ENCODE assay signal across 2 cellular contexts in genomic region chr2:191143791-191144190, GRCh38.
TF ChIP-seq lines count a peak whose summit lies in the region.

No MANE protein-coding gene starts in this region.

TF ChIP-seq in A549, 52 proteins besides CTCF, POLR2A, EP300 and RAD21:
- TF ChIP-seq MAFK (IDR thresholded peaks at IDR 0.05; ENCODE audit: partially characterized antibody), result peak; percentile 62
- TF ChIP-seq PHF8 (IDR thresholded peaks at IDR 0.05; ENCODE audit: borderline replicate concordance, low read depth), result no peak

TF ChIP-seq in H1, 55 proteins besides CTCF, POLR2A, EP300 and RAD21:
- TF ChIP-seq BCL11A (IDR thresholded peaks at IDR 0.05; ENCODE audit: low read depth in 2 of 2, low read length in 2 of 2) (no peak), BRCA1 (IDR thresholded peaks at IDR 0.05; ENCODE audit: low read depth, low read length) (no peak), SUZ12 (IDR thresholded peaks at IDR 0.05; ENCODE audit: low read length) (no peak), CBX8 (IDR thresholded peaks at IDR 0.05; ENCODE audit: borderline replicate concordance, low read depth, low read length) (no peak), E2F6 (IDR thresholded peaks at IDR 0.05) (no peak), CHD1 (IDR thresholded peaks at IDR 0.05; ENCODE audit: low read depth, low read length) (no peak)
